8 cellular contexts compared by ENCODE assay signal in genomic region chr16:57045694-57046381, GRCh38. TPM values are rescaled to one million over a fixed set of nuclear protein-coding genes. Genes with fewer than 3 reads are reported as not detected.
A peak's percentile ranks its signal among the peaks of the same experiment; 100 is the strongest.
DNase-seq lines count a peak whose midpoint lies in the region; ATAC-seq and TF ChIP-seq lines count a peak whose summit lies in the region.

No MANE protein-coding gene starts in this region.

- TF ChIP-seq CTCF in GM12865 (IDR thresholded peaks at IDR 0.05; ENCODE audit: insufficient read depth, low read depth, low read length, missing control alignments) (peak; percentile 78), osteocyte (IDR thresholded peaks at IDR 0.05) (peak; percentile 68)

- H3K9me3 Mint-ChIP-seq in activated naive CD4-positive, alpha-beta T cell treated with anti-CD3 and anti-CD28 coated beads, Interleukin-2, amount 50 U/mL, for 24 hours: no peaks in the 10 kb centered on the region
- H3K9me3 Mint-ChIP-seq in osteocyte (ENCODE audit: unreplicated experiment): no peaks in the 10 kb centered on the region

- no peak overlapping the region for H3K4me3 Mint-ChIP-seq in activated naive CD4-positive, alpha-beta T cell treated with anti-CD3 and anti-CD28 coated beads, Interleukin-2, amount 50 U/mL, for 24 hours
- no peak overlapping the region for H3K4me3 Mint-ChIP-seq in osteocyte (ENCODE audit: unreplicated experiment)

- intact Hi-C loops in head of caudate nucleus (cut with DNase I): no loop called here

- peaks cover 14% of the 10 kb centered on the region for H3K36me3 Mint-ChIP-seq in activated naive CD4-positive, alpha-beta T cell treated with anti-CD3 and anti-CD28 coated beads, Interleukin-2, amount 50 U/mL, for 24 hours
- peaks cover 7% of the 10 kb centered on the region for H3K36me3 Mint-ChIP-seq in osteocyte (ENCODE audit: unreplicated experiment)

- H3K27ac Mint-ChIP-seq in activated naive CD4-positive, alpha-beta T cell treated with anti-CD3 and anti-CD28 coated beads, Interleukin-2, amount 50 U/mL, for 24 hours: peak overlapping the region; percentile 91
- H3K27ac Mint-ChIP-seq in osteocyte (ENCODE audit: unreplicated experiment): no peak overlapping the region

- ATAC-seq in GM18517 (IDR thresholded peaks at IDR 0.05; ENCODE audit: unreplicated experiment): no peak
- no peak for ATAC-seq in HG03097 (IDR thresholded peaks at IDR 0.05; ENCODE audit: low FRiP score, unreplicated experiment)

- DNase-seq in GM12865 (ENCODE audit: low read depth) (peak; percentile 86), NAMALWA (ENCODE audit: low spot score) (peak; percentile 90), head of caudate nucleus (peak; percentile 40 to 89 (median 79)), osteocyte (ENCODE audit: extremely low spot score, unreplicated experiment) (no peak), NCI-H1436 (lab: John Stamatoyannopoulos, UW) (no peak)

- peaks cover 49% of the 10 kb centered on the region for H3K4me1 Mint-ChIP-seq in activated naive CD4-positive, alpha-beta T cell treated with anti-CD3 and anti-CD28 coated beads, Interleukin-2, amount 50 U/mL, for 24 hours
- H3K4me1 Mint-ChIP-seq in osteocyte (ENCODE audit: unreplicated experiment): peaks cover 2% of the 10 kb centered on the region

- H3K4me3 ChIP-seq in GM12865 (ENCODE audit: low read depth, low read length): no peak overlapping the region

- no peaks in the 10 kb centered on the region for H3K27me3 Mint-ChIP-seq in activated naive CD4-positive, alpha-beta T cell treated with anti-CD3 and anti-CD28 coated beads, Interleukin-2, amount 50 U/mL, for 24 hours
- H3K27me3 Mint-ChIP-seq in osteocyte (ENCODE audit: unreplicated experiment): no peaks in the 10 kb centered on the region

RNA-seq across cellular contexts. Expression of gene CPNE2, which starts 46.5 kb away (rescaled TPM):
- 33.7 and 33.9 TPM in 2 replicates for total RNA-seq in osteocyte

RNA-seq across cellular contexts. Expression of gene NLRC5, which starts 56.5 kb away (rescaled TPM):
- 21.1 and 24.7 TPM in 2 replicates for total RNA-seq in osteocyte

Comparison
In these comparisons a context has a peak if more than half of its experiments do, and no peak if none do; other contexts are left out.
1. DNase-seq: peak in GM12865 (single experiment), NAMALWA (single experiment) and head of caudate nucleus (42 of 42); none in osteocyte (single experiment) and NCI-H1436 (single experiment).